28 cellular contexts compared by ENCODE assay signal in the genomic region with DNA sequence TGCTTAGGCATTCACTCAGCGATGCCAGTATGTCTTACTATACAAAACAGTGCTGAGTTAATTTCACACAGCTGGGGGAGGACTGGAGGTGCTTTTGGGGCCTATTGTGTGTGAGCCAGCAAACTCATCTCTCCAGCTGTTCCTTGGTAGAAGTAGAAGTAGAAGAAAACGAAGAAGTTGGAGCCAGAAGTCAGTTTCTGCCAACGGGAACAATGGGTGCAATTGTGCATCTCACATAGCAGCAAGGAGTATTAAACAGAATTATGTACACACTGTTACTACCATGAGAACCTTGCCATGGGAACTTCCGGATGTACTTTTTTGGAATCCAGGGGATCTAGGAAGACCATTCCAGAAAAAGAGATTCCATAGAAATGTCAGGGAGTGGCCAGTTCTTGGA.
"Had no signal": no experiment of that assay in that cellular context is flagged by ENCODE, and none has a peak within 500 bp of the region (broad histone marks: within the 10 kb centered on the region; RNA-seq: fewer than 3 reads in every experiment).

No MANE protein-coding gene starts in this region.

- ATAC-seq: left lung; stimulated activated naive B cell treated with anti-CD40 and anti-IgM and Interleukin-4, amounts not matched to agents 10 μg/mL and 1 μg/mL and 100 μg/mL, for 72 hours had no signal

- H3K4me3 ChIP-seq: esophagus muscularis mucosa, left lung, lung, ovary, smooth muscle cell, suprapubic skin, tibial artery had no signal

- H3K27me3 ChIP-seq: esophagus muscularis mucosa, left lung, ovary, suprapubic skin, tibial artery had no signal

- H3K9me3 ChIP-seq: ovary, suprapubic skin had no signal

- H3K4me2 ChIP-seq: smooth muscle cell had no signal

- H3K27ac ChIP-seq: esophagus muscularis mucosa, left lung, ovary, suprapubic skin, tibial artery, WERI-Rb-1 had no signal

- FAIRE-seq: colon, frontal cortex, TTC549 had no signal

- DNase-seq: activated CD4-positive, alpha-beta memory T cell treated with anti-CD3 and anti-CD28 coated beads for 36 hours; activated CD4-positive, alpha-beta T cell treated with anti-CD3 and anti-CD28 coated beads, Interleukin-2, amount 10 ng/mL, durations not matched to agents 24 days and 14 days; activated CD4-positive, CD25-positive, alpha-beta regulatory T cell treated with anti-CD3 and anti-CD28 coated beads, Interleukin-2, amount 50 U/mL, for 72 hours; activated CD8-positive, alpha-beta memory T cell treated with anti-CD3 and anti-CD28 coated beads, Interleukin-2, amount 50 U/mL, for 4 hours; activated gamma-delta T cell; activated naive CD4-positive, alpha-beta T cell treated with anti-CD3 and anti-CD28 coated beads, Interleukin-2, amount 10 ng/mL, durations not matched to agents 7 days and 5 days; activated T-cell treated with anti-CD3 and anti-CD28 coated beads, Interleukin-2, amount 50 U/mL, for 24 hours; amygdala; dermis blood vessel endothelial cell; effector CD4-positive, alpha-beta T cell; kidney glomerular epithelial cell; left lung; ovary; retina; stimulated activated CD4-positive, alpha-beta T cell treated with anti-CD3 and anti-CD28 coated beads, Interleukin-1b, Interleukin-23, amount 100 ng/mL, for 48 hours; stimulated activated CD4-positive, alpha-beta T cell treated with anti-CD3 and anti-CD28 coated beads, Interleukin-4, amount 100 ng/mL, for 4 hours; stimulated activated CD8-positive, alpha-beta memory T cell treated with anti-CD3 and anti-CD28 coated beads, Interleukin-4, amount 100 ng/mL, for 48 hours; stimulated activated naive B cell treated with anti-CD40 and anti-IgM and Interleukin-4, amounts not matched to agents 10 μg/mL and 1 μg/mL and 100 μg/mL, for 72 hours; T-helper 9 cell; tibial artery; WERI-Rb-1 had no signal

- H3K36me3 ChIP-seq: esophagus muscularis mucosa, left lung, ovary, suprapubic skin, tibial artery, WERI-Rb-1 had no signal
